Comparison of ENCODE assay signal across 1 cellular context in genomic region chr21:14383596-14384210, GRCh38.
TF ChIP-seq lines count a peak whose summit lies in the region.

No MANE protein-coding gene starts in this region.

TF ChIP-seq in K562, 482 proteins besides CTCF, POLR2A, EP300 and RAD21 (continued from another document):
- TF ChIP-seq GTF2B (IDR thresholded peaks at IDR 0.05; ENCODE audit: extremely low read depth, insufficient read length) (no peak), MYC (IDR thresholded peaks at IDR 0.05; ENCODE audit: low read depth, low read length) (peak; percentile 53; the same call in 1 of the 2 replicates), MYC (CRISPR knock-in tag; IDR thresholded peaks at IDR 0.05; ENCODE audit: borderline replicate concordance, low read depth) (no peak), IFI16 (CRISPR knock-in tag; IDR thresholded peaks at IDR 0.05) (no peak), E2F3 (CRISPR knock-in tag; IDR thresholded peaks at IDR 0.05) (0 out of 2 replicates have a peak, but pooled peaks have one; percentile 59)
TF ChIP-seq in K562: peak in this region for 67.
